Comparison of ENCODE assay signal across 12 cellular contexts in genomic region chr5:159031513-159031912, GRCh38.
DNase-seq lines count a peak whose midpoint lies in the region; ATAC-seq, FAIRE-seq and TF ChIP-seq lines count a peak whose summit lies in the region.
"Had no signal": no experiment of that assay in that cellular context is flagged by ENCODE, and none has a peak within 500 bp of the region (broad histone marks: within the 10 kb centered on the region; RNA-seq: fewer than 3 reads in every experiment).

No MANE protein-coding gene starts in this region.

- H3K36me3 ChIP-seq in left ventricle myocardium inferior (no peaks in the 10 kb centered on the region), fibroblast of lung (ENCODE audit: control insufficient read depth, insufficient read depth, low read length) (no peaks in the 10 kb centered on the region), GM23248 (ENCODE audit: low read depth) (no peaks in the 10 kb centered on the region)

- TF ChIP-seq CTCF in left ventricle myocardium inferior (IDR thresholded peaks at IDR 0.05; ENCODE audit: borderline replicate concordance) (no peak), fibroblast of lung (conservative IDR thresholded peaks at IDR 0.05 in 1 of 2, IDR thresholded peaks at IDR 0.05 in 1 of 2; ENCODE audit: low read depth in 1 of 2, low read length in 2 of 2) (no peak)

- intact Hi-C loops in left ventricle myocardium inferior (cut with micrococcal nuclease) = no loop called here
- intact Hi-C loops in cardiac septum (cut with DNase I) = no loop called here

- no peak overlapping the region for H3K9ac ChIP-seq in fibroblast of lung (ENCODE audit: insufficient read depth, low read length)
- H3K9ac ChIP-seq in GM23248 = no peak overlapping the region

- no peak for DNase-seq in left ventricle myocardium inferior
- no peak for DNase-seq in cardiac septum (ENCODE audit: low spot score)
- DNase-seq in fibroblast of lung (ENCODE audit: low read depth in 2 of 2) = peak in 1 of 2 donors; percentile 69
- DNase-seq in urothelium cell line (ENCODE audit: low spot score) = peak; percentile 61
- no peak for DNase-seq in middle frontal gyrus (ENCODE audit: extremely low spot score, low spot score)
- DNase-seq in activated naive CD4-positive, alpha-beta T cell treated with anti-CD3 and anti-CD28 coated beads, Interleukin-2, amount 50 U/mL, for 16 hours = no peak
- no peak for DNase-seq in GM23248
- DNase-seq: NCI-H146 had no signal

- H2AFZ ChIP-seq in fibroblast of lung (ENCODE audit: low read length) (no peak overlapping the region), GM23248 (no peak overlapping the region)

- H3K9me3 ChIP-seq in left ventricle myocardium inferior (replicated peaks) = no peaks in the 10 kb centered on the region
- H3K9me3 ChIP-seq in fibroblast of lung (ENCODE audit: control insufficient read depth, insufficient read depth, low read depth, low read length) = no peaks in the 10 kb centered on the region
- no peaks in the 10 kb centered on the region for H3K9me3 ChIP-seq in GM23248 (ENCODE audit: low read depth)

- no peaks in the 10 kb centered on the region for H4K20me1 ChIP-seq in fibroblast of lung (ENCODE audit: control insufficient read depth, extremely low read depth, insufficient read depth, low read length)
- H4K20me1 ChIP-seq in GM23248 (ENCODE audit: insufficient read depth) = no peaks in the 10 kb centered on the region

- in situ Hi-C loops in GM23248 (cut with MboI) = no loop called here

- 95 to 97% methylated on average over 7 of the region's 7 CpGs for WGBS in GM23248 (ENCODE audit: low coverage in 1 of 2, low lambda C conversion rate in 2 of 2, missing lambda C conversion rate in 2 of 2), 2 experiments

- peak overlapping the region; percentile 82 for H3K27ac ChIP-seq in left ventricle myocardium inferior (replicated peaks)
- H3K27ac ChIP-seq in fibroblast of lung (ENCODE audit: insufficient read depth, low read length) = peak overlapping the region; percentile 29
- H3K27ac ChIP-seq in GM23248 = no peak overlapping the region
- H3K27ac ChIP-seq: A549 had no signal

- H3K4me3 ChIP-seq in left ventricle myocardium inferior = no peak overlapping the region
- no peak overlapping the region for H3K4me3 ChIP-seq in fibroblast of lung (replicated peaks in 1 of 4; ENCODE audit: control extremely low read depth in 1 of 4, insufficient read depth in 1 of 4, low read depth in 3 of 4, low read length in 4 of 4)
- no peak overlapping the region for H3K4me3 ChIP-seq in GM23248
- H3K4me3 ChIP-seq: A549 had no signal

- H3F3A ChIP-seq in GM23248 (ENCODE audit: insufficient read depth) = no peaks in the 10 kb centered on the region

- no peaks in the 10 kb centered on the region for H3K9me2 ChIP-seq in GM23248 (ENCODE audit: insufficient read depth)

- peak; percentile 66 for ATAC-seq in HG03432 (IDR thresholded peaks at IDR 0.05; ENCODE audit: unreplicated experiment)
- ATAC-seq: A549; activated T-helper 17 cell treated with anti-CD3 and anti-CD28 coated beads, Interleukin-2, amount 50 U/mL, for 72 hours; natural killer cell treated with Interleukin-12 subunit alpha and Interleukin-12 subunit beta and Interleukin-15 and Interleukin-18, amount 100 ng/mL, for 72 hours had no signal

- no peak overlapping the region for H3K4me2 ChIP-seq in fibroblast of lung (ENCODE audit: extremely low read depth, insufficient read depth, low read length)
- no peak overlapping the region for H3K4me2 ChIP-seq in GM23248 (ENCODE audit: unreplicated experiment)
- H3K4me2 ChIP-seq: A549 had no signal

- FAIRE-seq in urothelium cell line (lab: Jason Lieb, UNC) = no peak
- FAIRE-seq: A549 had no signal

- H3K4me1 ChIP-seq in left ventricle myocardium inferior = peaks cover 62% of the 10 kb centered on the region
- H3K4me1 ChIP-seq in fibroblast of lung (ENCODE audit: control insufficient read depth, extremely low read depth, insufficient read depth, low read length) = peaks cover 4% of the 10 kb centered on the region
- H3K4me1 ChIP-seq in GM23248 (ENCODE audit: insufficient read depth) = no peaks in the 10 kb centered on the region
- H3K4me1 ChIP-seq: A549 had no signal

- H3K27me3 ChIP-seq in left ventricle myocardium inferior (ENCODE audit: low read depth) = no peaks in the 10 kb centered on the region
- no peaks in the 10 kb centered on the region for H3K27me3 ChIP-seq in fibroblast of lung (ENCODE audit: control insufficient read depth, insufficient read depth, low read length)
- H3K27me3 ChIP-seq in GM23248 (replicated peaks; ENCODE audit: insufficient read depth) = no peaks in the 10 kb centered on the region

- H3K79me2 ChIP-seq in fibroblast of lung (ENCODE audit: control insufficient read depth, insufficient read depth, low read length) (no peaks in the 10 kb centered on the region), GM23248 (ENCODE audit: insufficient read depth) (peaks cover 56% of the 10 kb centered on the region)
